1 cellular context compared by ENCODE assay signal in the genomic region with DNA sequence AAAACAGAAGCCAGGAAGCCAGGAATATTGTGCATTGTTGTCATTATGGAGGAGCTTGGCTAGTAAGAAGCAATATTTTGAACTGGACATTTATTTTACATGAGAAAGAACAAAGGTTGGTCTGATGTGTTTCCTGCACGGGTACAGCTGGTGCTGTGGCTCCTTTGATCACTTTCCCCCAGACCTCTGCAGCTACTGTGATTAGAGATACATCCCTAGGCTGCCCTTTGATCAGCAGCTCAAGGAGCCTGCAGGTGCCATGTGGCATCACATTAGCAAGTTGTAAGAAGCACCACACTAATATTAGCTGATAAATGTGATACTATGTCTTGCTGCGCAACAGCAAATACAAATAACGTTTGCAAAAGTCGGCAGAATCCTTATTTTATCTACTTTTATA.
TF ChIP-seq lines count a peak whose summit lies in the region.

No MANE protein-coding gene starts in this region.

TF ChIP-seq in IMR-90, 13 proteins besides CTCF, POLR2A, EP300 and RAD21:
- no peak for TF ChIP-seq FOS (IDR thresholded peaks at IDR 0.05; ENCODE audit: low read depth, low read length)
- no peak for TF ChIP-seq CEBPB (IDR thresholded peaks at IDR 0.05; ENCODE audit: low read depth, low read length)
- TF ChIP-seq NFE2L2 (IDR thresholded peaks at IDR 0.05; ENCODE audit: low read depth, low read length): no peak
- TF ChIP-seq, protein P1, sequence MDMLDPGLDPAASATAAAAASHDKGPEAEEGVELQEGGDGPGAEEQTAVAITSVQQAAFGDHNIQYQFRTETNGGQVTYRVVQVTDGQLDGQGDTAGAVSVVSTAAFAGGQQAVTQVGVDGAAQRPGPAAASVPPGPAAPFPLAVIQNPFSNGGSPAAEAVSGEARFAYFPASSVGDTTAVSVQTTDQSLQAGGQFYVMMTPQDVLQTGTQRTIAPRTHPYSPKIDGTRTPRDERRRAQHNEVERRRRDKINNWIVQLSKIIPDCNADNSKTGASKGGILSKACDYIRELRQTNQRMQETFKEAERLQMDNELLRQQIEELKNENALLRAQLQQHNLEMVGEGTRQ (IDR thresholded peaks at IDR 0.05; ENCODE audit: low read depth, low read length): no peak
- TF ChIP-seq MXI1 (IDR thresholded peaks at IDR 0.05; ENCODE audit: borderline replicate concordance, low read depth, low read length): no peak
- TF ChIP-seq RCOR1 (IDR thresholded peaks at IDR 0.05; ENCODE audit: insufficient replicate concordance, low read length): no peak
- TF ChIP-seq SMC3 (IDR thresholded peaks at IDR 0.05; ENCODE audit: low read depth, low read length): no peak
- TF ChIP-seq MAFK (IDR thresholded peaks at IDR 0.05; ENCODE audit: low read depth, low read length): no peak
- TF ChIP-seq, protein P2, sequence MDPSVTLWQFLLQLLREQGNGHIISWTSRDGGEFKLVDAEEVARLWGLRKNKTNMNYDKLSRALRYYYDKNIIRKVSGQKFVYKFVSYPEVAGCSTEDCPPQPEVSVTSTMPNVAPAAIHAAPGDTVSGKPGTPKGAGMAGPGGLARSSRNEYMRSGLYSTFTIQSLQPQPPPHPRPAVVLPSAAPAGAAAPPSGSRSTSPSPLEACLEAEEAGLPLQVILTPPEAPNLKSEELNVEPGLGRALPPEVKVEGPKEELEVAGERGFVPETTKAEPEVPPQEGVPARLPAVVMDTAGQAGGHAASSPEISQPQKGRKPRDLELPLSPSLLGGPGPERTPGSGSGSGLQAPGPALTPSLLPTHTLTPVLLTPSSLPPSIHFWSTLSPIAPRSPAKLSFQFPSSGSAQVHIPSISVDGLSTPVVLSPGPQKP (IDR thresholded peaks at IDR 0.05; ENCODE audit: borderline replicate concordance, low read depth, low read length): no peak
- no peak for TF ChIP-seq BHLHE40 (IDR thresholded peaks at IDR 0.05; ENCODE audit: low read depth, low read length)
- TF ChIP-seq RFX5 (IDR thresholded peaks at IDR 0.05; ENCODE audit: low read depth, low read length): no peak
- no peak for TF ChIP-seq CHD1 (IDR thresholded peaks at IDR 0.05; ENCODE audit: low read depth, low read length)
- TF ChIP-seq MAZ (IDR thresholded peaks at IDR 0.05; ENCODE audit: borderline replicate concordance, low read depth, low read length): no peak
